2 cellular contexts compared by ENCODE assay signal in genomic region chr1:146013566-146013937, GRCh38.
TF ChIP-seq lines count a peak whose summit lies in the region.

No MANE protein-coding gene starts in this region.

TF ChIP-seq in IMR-90, 13 proteins besides CTCF, POLR2A, EP300 and RAD21:
- TF ChIP-seq MAFK (IDR thresholded peaks at IDR 0.05; ENCODE audit: low read depth, low read length), result no peak
- TF ChIP-seq MXI1 (IDR thresholded peaks at IDR 0.05; ENCODE audit: borderline replicate concordance, low read depth, low read length), result no peak
- TF ChIP-seq RCOR1 (IDR thresholded peaks at IDR 0.05; ENCODE audit: insufficient replicate concordance, low read length), result no peak
- TF ChIP-seq, protein P1, sequence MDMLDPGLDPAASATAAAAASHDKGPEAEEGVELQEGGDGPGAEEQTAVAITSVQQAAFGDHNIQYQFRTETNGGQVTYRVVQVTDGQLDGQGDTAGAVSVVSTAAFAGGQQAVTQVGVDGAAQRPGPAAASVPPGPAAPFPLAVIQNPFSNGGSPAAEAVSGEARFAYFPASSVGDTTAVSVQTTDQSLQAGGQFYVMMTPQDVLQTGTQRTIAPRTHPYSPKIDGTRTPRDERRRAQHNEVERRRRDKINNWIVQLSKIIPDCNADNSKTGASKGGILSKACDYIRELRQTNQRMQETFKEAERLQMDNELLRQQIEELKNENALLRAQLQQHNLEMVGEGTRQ (IDR thresholded peaks at IDR 0.05; ENCODE audit: low read depth, low read length), result no peak
- no peak for TF ChIP-seq BHLHE40 (IDR thresholded peaks at IDR 0.05; ENCODE audit: low read depth, low read length)
- no peak for TF ChIP-seq CHD1 (IDR thresholded peaks at IDR 0.05; ENCODE audit: low read depth, low read length)
- TF ChIP-seq, protein P2, sequence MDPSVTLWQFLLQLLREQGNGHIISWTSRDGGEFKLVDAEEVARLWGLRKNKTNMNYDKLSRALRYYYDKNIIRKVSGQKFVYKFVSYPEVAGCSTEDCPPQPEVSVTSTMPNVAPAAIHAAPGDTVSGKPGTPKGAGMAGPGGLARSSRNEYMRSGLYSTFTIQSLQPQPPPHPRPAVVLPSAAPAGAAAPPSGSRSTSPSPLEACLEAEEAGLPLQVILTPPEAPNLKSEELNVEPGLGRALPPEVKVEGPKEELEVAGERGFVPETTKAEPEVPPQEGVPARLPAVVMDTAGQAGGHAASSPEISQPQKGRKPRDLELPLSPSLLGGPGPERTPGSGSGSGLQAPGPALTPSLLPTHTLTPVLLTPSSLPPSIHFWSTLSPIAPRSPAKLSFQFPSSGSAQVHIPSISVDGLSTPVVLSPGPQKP (IDR thresholded peaks at IDR 0.05; ENCODE audit: borderline replicate concordance, low read depth, low read length), result no peak
- TF ChIP-seq CEBPB (IDR thresholded peaks at IDR 0.05; ENCODE audit: low read depth, low read length), result no peak
- no peak for TF ChIP-seq MAZ (IDR thresholded peaks at IDR 0.05; ENCODE audit: borderline replicate concordance, low read depth, low read length)
- TF ChIP-seq SMC3 (IDR thresholded peaks at IDR 0.05; ENCODE audit: low read depth, low read length), result no peak
- TF ChIP-seq NFE2L2 (IDR thresholded peaks at IDR 0.05; ENCODE audit: low read depth, low read length), result no peak
- TF ChIP-seq FOS (IDR thresholded peaks at IDR 0.05; ENCODE audit: low read depth, low read length), result no peak
- no peak for TF ChIP-seq RFX5 (IDR thresholded peaks at IDR 0.05; ENCODE audit: low read depth, low read length)

TF ChIP-seq in GM12878, 131 proteins besides CTCF, POLR2A, EP300 and RAD21:
- TF ChIP-seq CEBPZ (IDR thresholded peaks at IDR 0.05; ENCODE audit: low read depth, low read length) (no peak), BHLHE40 (IDR thresholded peaks at IDR 0.05; ENCODE audit: borderline replicate concordance in 1 of 2, low read depth in 2 of 2, low read length in 1 of 2) (peak in 1 of 2 experiments; percentile 27; a peak in 1 of 4 replicates), RFX5 (IDR thresholded peaks at IDR 0.05; ENCODE audit: low read depth, low read length) (no peak), CBX5 (IDR thresholded peaks at IDR 0.05; ENCODE audit: low read depth) (no peak), RAD51 (IDR thresholded peaks at IDR 0.05) (peak; percentile 73; the same call in 1 of the 2 replicates), CEBPB (IDR thresholded peaks at IDR 0.05; ENCODE audit: borderline replicate concordance in 1 of 2, low read depth in 2 of 2, low read length in 2 of 2) (no peak), FOXK2 (IDR thresholded peaks at IDR 0.05) (no peak), CREB1 (IDR thresholded peaks at IDR 0.05; ENCODE audit: low read depth) (no peak), TCF12 (IDR thresholded peaks at IDR 0.05; ENCODE audit: low read depth, low read length) (no peak), MEF2B (IDR thresholded peaks at IDR 0.05; ENCODE audit: partially characterized antibody, poor library complexity, severe bottlenecking) (no peak), ATF2 (IDR thresholded peaks at IDR 0.05; ENCODE audit: low read length) (no peak), TCF3 (IDR thresholded peaks at IDR 0.05; ENCODE audit: borderline replicate concordance, insufficient read depth, low read depth, low read length) (no peak)
- TF ChIP-seq, protein P3, sequence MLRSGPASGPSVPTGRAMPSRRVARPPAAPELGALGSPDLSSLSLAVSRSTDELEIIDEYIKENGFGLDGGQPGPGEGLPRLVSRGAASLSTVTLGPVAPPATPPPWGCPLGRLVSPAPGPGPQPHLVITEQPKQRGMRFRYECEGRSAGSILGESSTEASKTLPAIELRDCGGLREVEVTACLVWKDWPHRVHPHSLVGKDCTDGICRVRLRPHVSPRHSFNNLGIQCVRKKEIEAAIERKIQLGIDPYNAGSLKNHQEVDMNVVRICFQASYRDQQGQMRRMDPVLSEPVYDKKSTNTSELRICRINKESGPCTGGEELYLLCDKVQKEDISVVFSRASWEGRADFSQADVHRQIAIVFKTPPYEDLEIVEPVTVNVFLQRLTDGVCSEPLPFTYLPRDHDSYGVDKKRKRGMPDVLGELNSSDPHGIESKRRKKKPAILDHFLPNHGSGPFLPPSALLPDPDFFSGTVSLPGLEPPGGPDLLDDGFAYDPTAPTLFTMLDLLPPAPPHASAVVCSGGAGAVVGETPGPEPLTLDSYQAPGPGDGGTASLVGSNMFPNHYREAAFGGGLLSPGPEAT (IDR thresholded peaks at IDR 0.05; ENCODE audit: low read depth), result no peak
